ENCODE assay signal across 8 cellular contexts in the genomic region with DNA sequence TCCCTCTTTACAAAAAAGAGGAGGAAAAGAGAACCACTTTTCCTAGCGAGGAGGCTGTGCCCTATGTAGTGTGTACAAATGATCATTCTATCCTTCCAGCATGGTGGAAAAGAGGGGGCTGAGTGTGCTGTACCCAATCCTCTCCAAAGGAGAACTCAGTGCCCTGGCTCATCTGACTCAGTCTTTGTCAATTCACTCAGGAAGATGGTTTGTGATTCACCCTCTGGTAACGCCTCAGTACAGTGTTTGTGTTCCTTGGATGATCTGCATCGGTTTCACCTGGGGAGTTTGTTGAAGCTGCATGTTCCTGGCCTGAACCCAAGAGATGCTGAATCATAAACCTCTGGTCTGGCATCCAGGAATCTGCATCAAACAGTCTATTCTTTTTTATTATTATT. TPM values are rescaled to one million over a fixed set of nuclear protein-coding genes. Genes with fewer than 3 reads are reported as not detected.
DNase-seq lines count a peak whose midpoint lies in the region; ATAC-seq and TF ChIP-seq lines count a peak whose summit lies in the region.

No MANE protein-coding gene starts in this region.

- TF ChIP-seq CTCF in RWPE1 (conservative IDR thresholded peaks at IDR 0.05; ENCODE audit: low read depth) (no peak), fibroblast of villous mesenchyme (IDR thresholded peaks at IDR 0.05; ENCODE audit: insufficient read depth, low read depth, low read length) (no peak)

- H3K4me1 ChIP-seq in effector memory CD4-positive, alpha-beta T cell (ENCODE audit: control insufficient read depth, insufficient read depth, low read length, poor library complexity, severe bottlenecking), result no peaks in the 10 kb centered on the region

- no peaks in the 10 kb centered on the region for H3K36me3 ChIP-seq in effector memory CD4-positive, alpha-beta T cell (ENCODE audit: control insufficient read depth, insufficient read depth, low read length)

- H3K4me3 ChIP-seq in fibroblast of villous mesenchyme (ENCODE audit: low read depth, low read length), result no peak overlapping the region
- H3K4me3 ChIP-seq in effector memory CD4-positive, alpha-beta T cell (ENCODE audit: insufficient read depth, low read depth, low read length, poor library complexity, severe bottlenecking), result no peak overlapping the region

- DNase-seq in activated CD4-positive, alpha-beta T cell treated with anti-CD3 and anti-CD28 coated beads for 48 hours, result peak; percentile 56
- no peak for DNase-seq in activated CD4-positive, alpha-beta T cell treated with anti-CD3 and anti-CD28 coated beads, Interleukin-2, amount 50 U/mL, for 4 hours
- DNase-seq in RWPE1 (ENCODE audit: low spot score) (peak; percentile 92), fibroblast of villous mesenchyme (ENCODE audit: low read depth) (peak; percentile 50)
- DNase-seq in stimulated activated CD8-positive, alpha-beta memory T cell treated with anti-CD3 and anti-CD28 coated beads, Interleukin-4, amount 100 ng/mL, for 48 hours, result peak; percentile 41
- DNase-seq in central memory CD4-positive, alpha-beta T cell, result no peak
- DNase-seq in effector memory CD4-positive, alpha-beta T cell, result no peak

- H3K27ac ChIP-seq in RWPE1, result peak overlapping the region; percentile 54
- no peak overlapping the region for H3K27ac ChIP-seq in effector memory CD4-positive, alpha-beta T cell (ENCODE audit: insufficient read depth, low read length, poor library complexity, severe bottlenecking)

- ATAC-seq in HG03097 (IDR thresholded peaks at IDR 0.05; ENCODE audit: low FRiP score, unreplicated experiment), result no peak

- POLR2A ChIA-PET in RWPE1 (lab: Yijun Ruan, JAX; ENCODE audit: low non-redundant PET), result no interaction called here

- CTCF ChIA-PET in RWPE1 (lab: Yijun Ruan, JAX), result interaction anchor here (0.6 to 1.7 kb wide), 11 partner anchors 10 to 940 kb away, joined by 3 to 7 read pairs (median 4); no protein-coding TSS in a partner anchor

- no peaks in the 10 kb centered on the region for H3K27me3 ChIP-seq in effector memory CD4-positive, alpha-beta T cell (replicated peaks; ENCODE audit: control insufficient read depth, insufficient read depth, low read length, poor library complexity, severe bottlenecking)

- H3K9me3 ChIP-seq in effector memory CD4-positive, alpha-beta T cell (ENCODE audit: control insufficient read depth, low read length), result no peaks in the 10 kb centered on the region

RNA-seq across cellular contexts. Expression of a gene that starts 18.3 kb away (rescaled TPM):
- total RNA-seq in fibroblast of villous mesenchyme, result 1.3 and 2.2 TPM in 2 replicates

Comparison
In these comparisons a context has a peak if more than half of its experiments do, and no peak if none do; other contexts are left out.
1. DNase-seq: peak in activated CD4-positive, alpha-beta T cell treated with anti-CD3 and anti-CD28 coated beads for 48 hours (single experiment), RWPE1 (single experiment), fibroblast of villous mesenchyme (single experiment) and stimulated activated CD8-positive, alpha-beta memory T cell treated with anti-CD3 and anti-CD28 coated beads, Interleukin-4, amount 100 ng/mL, for 48 hours (single experiment); none in activated CD4-positive, alpha-beta T cell treated with anti-CD3 and anti-CD28 coated beads, Interleukin-2, amount 50 U/mL, for 4 hours (0 of 2), central memory CD4-positive, alpha-beta T cell (single experiment) and effector memory CD4-positive, alpha-beta T cell (0 of 3).